12 cellular contexts compared by ENCODE assay signal in the genomic region with DNA sequence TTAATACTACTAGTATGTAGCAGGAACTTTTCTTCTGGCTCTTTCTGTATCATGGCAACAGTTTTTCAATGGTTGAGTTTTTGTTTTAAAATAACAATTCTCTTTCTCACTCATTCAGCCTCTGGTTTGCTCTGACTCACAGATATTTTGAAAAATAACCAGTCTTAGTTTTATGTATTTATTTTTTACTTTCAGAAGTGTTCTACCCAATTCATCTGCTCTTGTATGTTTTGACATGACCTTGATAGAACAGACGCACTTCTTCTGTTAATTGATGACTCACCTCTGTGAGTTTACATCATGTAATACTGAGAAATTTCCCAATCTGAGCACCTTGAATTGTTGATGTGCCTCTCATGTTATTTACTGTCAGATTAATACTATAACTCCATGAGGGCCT.
DNase-seq lines count a peak whose midpoint lies in the region; ATAC-seq, FAIRE-seq and TF ChIP-seq lines count a peak whose summit lies in the region.
"Had no signal": no experiment of that assay in that cellular context is flagged by ENCODE, and none has a peak within 500 bp of the region (broad histone marks: within the 10 kb centered on the region; RNA-seq: fewer than 3 reads in every experiment).

No MANE protein-coding gene starts in this region.

- H3K36me3 ChIP-seq in heart left ventricle (peaks cover 0 to 81% (median 57%) of the 10 kb centered on the region in 9 donors), breast epithelium (no peaks in the 10 kb centered on the region), tibial nerve (peaks cover 0 to 19% (median 0%) of the 10 kb centered on the region in 3 donors), spleen (peaks cover 0 to 35% (median 4%) of the 10 kb centered on the region in 6 donors)

- intact Hi-C loops in heart left ventricle (cut with DNase I) (no loop called here), right cardiac atrium (cut with DNase I) (no loop called here), breast epithelium (cut with DNase I; ENCODE audit: low total_unique reads) (no loop called here), spleen (cut with DNase I; ENCODE audit: low total_unique reads) (no loop called here)

- ATAC-seq in heart left ventricle (no peak), right cardiac atrium (no peak), HG02763 (IDR thresholded peaks at IDR 0.05; ENCODE audit: unreplicated experiment) (no peak), GM18498 (IDR thresholded peaks at IDR 0.05; ENCODE audit: unreplicated experiment) (no peak)

- FAIRE-seq in islet of Langerhans (lab: Jason Lieb, UNC), result peak; percentile 49

- no peak overlapping the region for H3K4me3 ChIP-seq in heart left ventricle
- H3K4me3 ChIP-seq in right cardiac atrium (ENCODE audit: low read length), result no peak overlapping the region
- H3K4me3 ChIP-seq in breast epithelium, result no peak overlapping the region
- no peak overlapping the region for H3K4me3 ChIP-seq in tibial nerve
- H3K4me3 ChIP-seq in spleen, result no peak overlapping the region
- H3K4me3 ChIP-seq: lower lobe of right lung had no signal

- no peaks in the 10 kb centered on the region for H3K9me3 ChIP-seq in heart left ventricle
- H3K9me3 ChIP-seq in right cardiac atrium (ENCODE audit: control insufficient read depth, low read length), result no peaks in the 10 kb centered on the region
- H3K9me3 ChIP-seq in breast epithelium, result no peaks in the 10 kb centered on the region
- no peaks in the 10 kb centered on the region for H3K9me3 ChIP-seq in tibial nerve
- no peaks in the 10 kb centered on the region for H3K9me3 ChIP-seq in spleen
- H3K9me3 ChIP-seq: lower lobe of right lung had no signal

- TF ChIP-seq POLR2A in heart left ventricle (IDR thresholded peaks at IDR 0.05), result no peak
- TF ChIP-seq POLR2A in breast epithelium (IDR thresholded peaks at IDR 0.05), result no peak
- TF ChIP-seq POLR2A in tibial nerve (IDR thresholded peaks at IDR 0.05), result no peak
- TF ChIP-seq POLR2A in spleen (IDR thresholded peaks at IDR 0.05), result no peak

- H3K27ac ChIP-seq in heart left ventricle (peak overlapping the region in 10 of 12 donors; percentile 1 to 84 (median 44)), right cardiac atrium (ENCODE audit: low read length) (no peak overlapping the region), breast epithelium (peak overlapping the region; percentile 76 to 77), tibial nerve (peak overlapping the region; percentile 66 to 93 (median 80)), spleen (peak overlapping the region in 3 of 8 donors; percentile 50 to 60 (median 56))

- no peak for TF ChIP-seq EP300 in tibial nerve (IDR thresholded peaks at IDR 0.05)

- WGBS in heart left ventricle, 4 donors, result 44 to 65% (median 62%) methylated on average over 1 of the region's 1 CpG
- 49% methylated on average over 1 of the region's 1 CpG for WGBS in right cardiac atrium
- WGBS in tibial nerve, 2 donors, result 28 to 30% methylated on average over 1 of the region's 1 CpG
- WGBS in spleen, 5 donors, result 40 to 66% (median 58%) methylated on average over 1 of the region's 1 CpG

- H3K4me1 ChIP-seq in heart left ventricle, result peaks cover 0 to 79% (median 27%) of the 10 kb centered on the region in 12 donors
- H3K4me1 ChIP-seq in right cardiac atrium (ENCODE audit: control insufficient read depth, insufficient read depth, low read length), result peaks cover 2% of the 10 kb centered on the region
- peaks cover 0 to 5% of the 10 kb centered on the region in 2 donors for H3K4me1 ChIP-seq in breast epithelium
- peaks cover 0 to 86% (median 28%) of the 10 kb centered on the region in 4 donors for H3K4me1 ChIP-seq in tibial nerve
- H3K4me1 ChIP-seq in spleen, result peaks cover 4 to 44% (median 26%) of the 10 kb centered on the region in 6 donors

- H3K27me3 ChIP-seq in heart left ventricle (no peaks in the 10 kb centered on the region), right cardiac atrium (ENCODE audit: control insufficient read depth, insufficient read depth) (no peaks in the 10 kb centered on the region), breast epithelium (no peaks in the 10 kb centered on the region), tibial nerve (no peaks in the 10 kb centered on the region), spleen (replicated peaks in 1 of 7) (no peaks in the 10 kb centered on the region)

- DNase-seq in heart left ventricle (no peak), right cardiac atrium (no peak), breast epithelium (ENCODE audit: low spot score in 2 of 2) (no peak), tibial nerve (ENCODE audit: low spot score in 2 of 2) (no peak), spleen (no peak)
- DNase-seq: AML-193, lower lobe of right lung, NCI-H446, SW 1271 had no signal

- no peak for TF ChIP-seq CTCF in heart left ventricle (IDR thresholded peaks at IDR 0.05)
- no peak for TF ChIP-seq CTCF in breast epithelium (IDR thresholded peaks at IDR 0.05)
- TF ChIP-seq CTCF in tibial nerve (IDR thresholded peaks at IDR 0.05), result no peak
- no peak for TF ChIP-seq CTCF in spleen (IDR thresholded peaks at IDR 0.05 in 8 of 11, conservative IDR thresholded peaks at IDR 0.05 in 3 of 11)
